8 cellular contexts compared by ENCODE assay signal in the genomic region with DNA sequence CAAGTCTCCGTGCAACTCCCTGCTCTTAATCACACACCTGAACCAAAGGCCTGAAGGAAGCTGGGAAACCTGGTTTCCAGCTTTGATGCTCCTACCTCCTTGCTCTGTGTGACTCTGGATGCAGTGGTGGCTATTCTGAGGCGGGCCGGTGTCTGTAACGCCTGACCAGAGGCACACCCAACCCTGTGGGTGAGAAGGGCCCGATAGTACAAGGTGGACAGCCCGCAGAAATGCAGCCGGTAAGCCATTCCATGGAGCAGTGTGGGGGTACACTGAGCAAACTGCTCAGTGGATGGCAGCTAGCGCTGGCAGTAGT. TPM values are rescaled to one million over a fixed set of nuclear protein-coding genes. Genes with fewer than 3 reads are reported as not detected.
DNase-seq lines count a peak whose midpoint lies in the region; ATAC-seq, FAIRE-seq and TF ChIP-seq lines count a peak whose summit lies in the region.

No MANE protein-coding gene starts in this region.

- H3K4me1 ChIP-seq in left ventricle myocardium inferior = peaks cover 100% of the 10 kb centered on the region

- H3K27me3 Mint-ChIP-seq in T-helper 17 cell = no peaks in the 10 kb centered on the region

- H3K27me3 ChIP-seq in left ventricle myocardium inferior (ENCODE audit: low read depth) = no peaks in the 10 kb centered on the region

- peak overlapping the region; percentile 56 for H3K4me3 ChIP-seq in left ventricle myocardium inferior
- H3K4me3 ChIP-seq in retinal pigment epithelial cell (ENCODE audit: low read length) = peak overlapping the region; percentile 2

- peak overlapping the region; percentile 85 for H3K4me3 Mint-ChIP-seq in T-helper 17 cell

- H3K9me3 ChIP-seq in T-helper 17 cell (ENCODE audit: control insufficient read depth, low read length, poor library complexity, severe bottlenecking) (no peaks in the 10 kb centered on the region), left ventricle myocardium inferior (replicated peaks) (no peaks in the 10 kb centered on the region)

- TF ChIP-seq CTCF in left ventricle myocardium inferior (IDR thresholded peaks at IDR 0.05; ENCODE audit: borderline replicate concordance) (no peak), retinal pigment epithelial cell (conservative IDR thresholded peaks at IDR 0.05; ENCODE audit: low read depth, low read length) (no peak)

- H3K27ac ChIP-seq in left ventricle myocardium inferior (replicated peaks) = peak overlapping the region; percentile 97

- peaks cover 33% of the 10 kb centered on the region for H3K4me1 Mint-ChIP-seq in T-helper 17 cell

- H3K36me3 Mint-ChIP-seq in T-helper 17 cell (ENCODE audit: low read depth) = peaks cover 2% of the 10 kb centered on the region

- intact Hi-C loops in left ventricle myocardium inferior (cut with micrococcal nuclease) = no loop called here

- ATAC-seq in GM21576 (IDR thresholded peaks at IDR 0.05; ENCODE audit: unreplicated experiment) (peak; percentile 2), T-helper 17 cell (no peak), HG02623 (IDR thresholded peaks at IDR 0.05; ENCODE audit: unreplicated experiment) (no peak)

- H3K36me3 ChIP-seq in left ventricle myocardium inferior = no peaks in the 10 kb centered on the region

- DNase-seq in T-helper 17 cell = no peak
- DNase-seq in left ventricle myocardium inferior = peak; percentile 14
- no peak for DNase-seq in retinal pigment epithelial cell (ENCODE audit: low read depth)
- DNase-seq in NCI-H526 treated with DMSO at 0.1 percent for 48 hours (lab: John Stamatoyannopoulos, UW) = no peak
- DNase-seq in frontal cortex (ENCODE audit: low spot score in 2 of 2) = no peak
- DNase-seq in HK-2 (ENCODE audit: unreplicated experiment) = no peak

- no peak overlapping the region for H3K27ac Mint-ChIP-seq in T-helper 17 cell

- FAIRE-seq in frontal cortex (lab: Jason Lieb, UNC) = no peak

RNA-seq across cellular contexts. Expression of gene AHDC1, which starts 36.1 kb away (rescaled TPM):
- total RNA-seq in T-helper 17 cell (10 to 100 TPM; 15.9 to 18.7 TPM), left ventricle myocardium inferior (40.1 TPM), frontal cortex (10.6 TPM)
